8 cellular contexts compared by ENCODE assay signal in genomic region chr2:238169708-238170251, GRCh38. TPM values are rescaled to one million over a fixed set of nuclear protein-coding genes. Genes with fewer than 3 reads are reported as not detected.
DNase-seq lines count a peak whose midpoint lies in the region; ATAC-seq, FAIRE-seq and TF ChIP-seq lines count a peak whose summit lies in the region.

No MANE protein-coding gene starts in this region.

- H3K4me1 ChIP-seq in A673 (ENCODE audit: insufficient read depth, low read length, poor library complexity, severe bottlenecking) (peaks cover 16% of the 10 kb centered on the region), right lobe of liver (peaks cover 0 to 17% (median 9%) of the 10 kb centered on the region in 4 donors)

- H3K9me3 ChIP-seq in A673 (ENCODE audit: low read depth, low read length, poor library complexity, severe bottlenecking) (no peaks in the 10 kb centered on the region), right lobe of liver (no peaks in the 10 kb centered on the region)

- H3K27ac ChIP-seq in A673 (ENCODE audit: low read depth, low read length, poor library complexity, severe bottlenecking): peak overlapping the region; percentile 91
- peak overlapping the region; percentile 35 to 81 (median 59) for H3K27ac ChIP-seq in right lobe of liver

- DNase-seq in A673 (ENCODE audit: low spot score): no peak
- DNase-seq in HT1080 (ENCODE audit: low read depth): peak; percentile 97
- peak; percentile 98 for DNase-seq in bronchial epithelial cell (ENCODE audit: low read depth)
- DNase-seq in right lobe of liver: peak in 2 of 3 donors; percentile 59 to 63
- DNase-seq in SKM-1 treated with dmso at 0.1 percent for 144 hours (lab: John Stamatoyannopoulos, UW; ENCODE audit: unreplicated experiment): no peak

- intact Hi-C loops in A673 (cut with micrococcal nuclease; ENCODE audit: unreplicated experiment) (no loop called here), right lobe of liver (cut with DNase I) (no loop called here)

- 28% methylated on average over 4 of the region's 5 CpGs for WGBS in right lobe of liver (ENCODE audit: insufficient coverage, low coverage, low lambda C conversion rate, missing lambda C conversion rate)

- peak; percentile 98 for FAIRE-seq in bronchial epithelial cell (lab: Jason Lieb, UNC)

- CTCF ChIA-PET in A673 (lab: Charles Lee): no interaction called here

- H3K4me3 ChIP-seq in A673 (ENCODE audit: low read depth, low read length, poor library complexity, severe bottlenecking) (no peak overlapping the region), bronchial epithelial cell (ENCODE audit: low read depth, low read length) (peak overlapping the region; percentile 11), right lobe of liver (no peak overlapping the region)

- H3K36me3 ChIP-seq in A673 (ENCODE audit: insufficient read depth, low read length, poor library complexity, severe bottlenecking) (peaks cover 32% of the 10 kb centered on the region), bronchial epithelial cell (ENCODE audit: control insufficient read depth, insufficient read depth, low read length) (peaks cover 28% of the 10 kb centered on the region), right lobe of liver (peaks cover 0 to 36% (median 4%) of the 10 kb centered on the region in 4 donors)

- no TSS peak for BruUV-seq in A673 (replicated peaks; lab: Mats Ljungman, UMichigan)

- no peak for TF ChIP-seq CTCF in A673 (conservative IDR thresholded peaks at IDR 0.05; ENCODE audit: low read depth, low read length)
- TF ChIP-seq CTCF in bronchial epithelial cell (IDR thresholded peaks at IDR 0.05; ENCODE audit: insufficient read depth, low read length, severe bottlenecking): no peak
- no peak for TF ChIP-seq CTCF in right lobe of liver (IDR thresholded peaks at IDR 0.05)

- TF ChIP-seq POLR2A in right lobe of liver (IDR thresholded peaks at IDR 0.05): peak; percentile 44

- H3K27me3 ChIP-seq in A673 (replicated peaks; ENCODE audit: insufficient read depth, low read depth, low read length, poor library complexity): no peaks in the 10 kb centered on the region
- no peaks in the 10 kb centered on the region for H3K27me3 ChIP-seq in bronchial epithelial cell (ENCODE audit: control insufficient read depth, insufficient read depth, low read length)
- H3K27me3 ChIP-seq in right lobe of liver: no peaks in the 10 kb centered on the region

- ATAC-seq in right lobe of liver (peak; percentile 50 to 75 (median 65)), GM21447 (IDR thresholded peaks at IDR 0.05; ENCODE audit: unreplicated experiment) (no peak), HG03280 (IDR thresholded peaks at IDR 0.05; ENCODE audit: unreplicated experiment) (no peak), HG03175 (IDR thresholded peaks at IDR 0.05; ENCODE audit: unreplicated experiment) (no peak)

- POLR2A ChIA-PET in A673 (lab: Charles Lee; ENCODE audit: low non-redundant PET): interaction anchor here (0.6 kb wide), 1 partner anchor 18 kb away, joined by 3 read pairs; no protein-coding TSS in a partner anchor

RNA-seq across cellular contexts. Expression of gene ERFE, which starts 11.0 kb away (rescaled TPM):
- 6.1 and 8.6 TPM in 2 replicates for total RNA-seq in A673 (2021)
- 13.1 and 15.3 TPM in 2 replicates for total RNA-seq in HT1080 (2014; rRNA removed; shearing (Covaris generic))
- 12.0 and 13.8 TPM in 2 replicates for polyA plus RNA-seq in HT1080 (2015; cell fraction: cytosol; rRNA removed)
- 16.4 and 16.6 TPM in 2 replicates for polyA plus RNA-seq in HT1080 (2015; cell fraction: nucleus; rRNA removed)
- total RNA-seq in bronchial epithelial cell: 4.2 and 5.8 TPM in 2 replicates
- total RNA-seq in right lobe of liver: 1 to 10 TPM in 1 of 6 experiments, under 1 TPM in 2, not detected in 3; 0.27 to 1.4 (median 0.31) TPM

RNA-seq across cellular contexts. Expression of gene KLHL30, which starts 31.3 kb away (rescaled TPM):
- total RNA-seq in A673 (2021) (0.09 TPM in 1 of 2 replicates, not detected in the other), bronchial epithelial cell (0.26 and 0.38 TPM in 2 replicates), right lobe of liver (under 1 TPM in 4 of 6 experiments, not detected in 2; 0.04 to 0.19 (median 0.11) TPM)
- total RNA-seq in HT1080 (2014; rRNA removed; shearing (Covaris generic)): not detected in 2 replicates
- not detected in 2 replicates for polyA plus RNA-seq in HT1080 (2015; cell fraction: cytosol; rRNA removed)
- polyA plus RNA-seq in HT1080 (2015; cell fraction: nucleus; rRNA removed): 0.09 TPM in 1 of 2 replicates, not detected in the other

RNA-seq across cellular contexts. Expression of gene ILKAP, which starts 33.7 kb away (rescaled TPM):
- total RNA-seq in A673 (2021): 65.1 and 71.6 TPM in 2 replicates
- 19.1 and 44.3 TPM in 2 replicates for total RNA-seq in HT1080 (2014; rRNA removed; shearing (Covaris generic))
- 33.3 and 39.9 TPM in 2 replicates for polyA plus RNA-seq in HT1080 (2015; cell fraction: cytosol; rRNA removed)
- polyA plus RNA-seq in HT1080 (2015; cell fraction: nucleus; rRNA removed): 76.6 and 79.6 TPM in 2 replicates
- total RNA-seq in bronchial epithelial cell: 25.0 and 31.4 TPM in 2 replicates
- 10 to 100 TPM in 5 of 6 experiments, 1 to 10 TPM in 1; 9.8 to 24.3 (median 16.8) TPM for total RNA-seq in right lobe of liver

Comparison
In these comparisons a context has a peak if more than half of its experiments do, and no peak if none do; other contexts are left out.
1. DNase-seq: peak in HT1080 (single experiment), bronchial epithelial cell (single experiment) and right lobe of liver (2 of 3); none in A673 (single experiment) and SKM-1 treated with dmso at 0.1 percent for 144 hours (single experiment).
2. ATAC-seq: peak in right lobe of liver (4 of 4); none in GM21447 (single experiment), HG03280 (single experiment) and HG03175 (single experiment).